In genomic region chr1:149887456-149888159, GRCh38 we compare ENCODE assay signal across 8 cellular contexts. TPM values are rescaled to one million over a fixed set of nuclear protein-coding genes. Genes with fewer than 3 reads are reported as not detected.
A peak's percentile ranks its signal among the peaks of the same experiment; 100 is the strongest.
DNase-seq lines count a peak whose midpoint lies in the region; ATAC-seq, FAIRE-seq and TF ChIP-seq lines count a peak whose summit lies in the region.

No MANE protein-coding gene starts in this region.

- TF ChIP-seq CTCF in astrocyte (IDR thresholded peaks at IDR 0.05; ENCODE audit: insufficient read depth, low read depth, low read length) (no peak), hepatocyte (IDR thresholded peaks at IDR 0.05; ENCODE audit: poor library complexity) (no peak), D721Med (IDR thresholded peaks at IDR 0.05; ENCODE audit: insufficient read depth, missing control alignments) (no peak)

- H3K4me1 Mint-ChIP-seq in T-helper 2 cell treated with Interferon-gamma antibody and Interleukin-4, amounts not matched to agents 5 μg/mL and 100 μg/mL, for 36 hours (ENCODE audit: low read depth): peaks cover 6% of the 10 kb centered on the region
- peaks cover 2% of the 10 kb centered on the region for H3K4me1 Mint-ChIP-seq in astrocyte (ENCODE audit: low read depth, unreplicated experiment)

- peaks cover 10% of the 10 kb centered on the region for H3K4me1 ChIP-seq in astrocyte (ENCODE audit: insufficient read depth, low read length)
- peaks cover 14% of the 10 kb centered on the region for H3K4me1 ChIP-seq in hepatocyte (ENCODE audit: insufficient read depth)
- peaks cover 7% of the 10 kb centered on the region for H3K4me1 ChIP-seq in rectal smooth muscle tissue (ENCODE audit: control insufficient read depth, insufficient read depth, low read length)

- H3K4me3 ChIP-seq in astrocyte (ENCODE audit: insufficient read depth, low read depth, low read length) (peak overlapping the region; percentile 82), hepatocyte (peak overlapping the region; percentile 47), rectal smooth muscle tissue (ENCODE audit: low read length) (peak overlapping the region; percentile 91)

- H3K9me3 ChIP-seq in astrocyte (ENCODE audit: insufficient read depth, low read depth, low read length) (no peaks in the 10 kb centered on the region), hepatocyte (ENCODE audit: low read depth) (no peaks in the 10 kb centered on the region)

- H3K9ac ChIP-seq in astrocyte (ENCODE audit: low read length) (peak overlapping the region; percentile 97), rectal smooth muscle tissue (ENCODE audit: low read length) (peak overlapping the region; percentile 96)

- H3K27ac ChIP-seq in astrocyte (ENCODE audit: low read depth, low read length) (peak overlapping the region; percentile 95), hepatocyte (peak overlapping the region; percentile 98), rectal smooth muscle tissue (ENCODE audit: low read depth, low read length) (peak overlapping the region; percentile 100)

- no peaks in the 10 kb centered on the region for H3K9me3 Mint-ChIP-seq in T-helper 2 cell treated with Interferon-gamma antibody and Interleukin-4, amounts not matched to agents 5 μg/mL and 100 μg/mL, for 36 hours
- no peaks in the 10 kb centered on the region for H3K9me3 Mint-ChIP-seq in astrocyte (ENCODE audit: unreplicated experiment)

- no peaks in the 10 kb centered on the region for H3K27me3 Mint-ChIP-seq in T-helper 2 cell treated with Interferon-gamma antibody and Interleukin-4, amounts not matched to agents 5 μg/mL and 100 μg/mL, for 36 hours (ENCODE audit: low read depth)
- no peaks in the 10 kb centered on the region for H3K27me3 Mint-ChIP-seq in astrocyte (ENCODE audit: low read depth, unreplicated experiment)

- H3K36me3 ChIP-seq in astrocyte (ENCODE audit: insufficient read depth, low read length) (no peaks in the 10 kb centered on the region), hepatocyte (replicated peaks; ENCODE audit: insufficient read depth, low read depth) (no peaks in the 10 kb centered on the region), rectal smooth muscle tissue (ENCODE audit: control insufficient read depth, insufficient read depth, low read length) (peaks cover 3% of the 10 kb centered on the region)

- peaks cover 17% of the 10 kb centered on the region for H3K79me2 ChIP-seq in astrocyte (ENCODE audit: insufficient read depth, low read length)
- peaks cover 29% of the 10 kb centered on the region for H3K79me2 ChIP-seq in hepatocyte

- H2AFZ ChIP-seq in astrocyte (ENCODE audit: low read depth, low read length) (no peak overlapping the region), hepatocyte (no peak overlapping the region)

- WGBS in hepatocyte (ENCODE audit: low lambda C conversion rate, missing lambda C conversion rate): 1% methylated on average over 46 of the region's 46 CpGs

- no peaks in the 10 kb centered on the region for H3K9me2 ChIP-seq in hepatocyte (replicated peaks; ENCODE audit: insufficient read depth)

- H3K4me2 ChIP-seq in astrocyte (ENCODE audit: low read length) (peak overlapping the region; percentile 93), hepatocyte (peak overlapping the region; percentile 86)

- peak; percentile 97 to 98 for DNase-seq in NCI-H187 (lab: John Stamatoyannopoulos, UW)
- peak; percentile 81 for DNase-seq in T-helper 2 cell treated with Interferon-gamma antibody and Interleukin-4, amounts not matched to agents 5 μg/mL and 100 μg/mL, for 36 hours (ENCODE audit: low spot score)
- peak; percentile 98 for DNase-seq in astrocyte (ENCODE audit: low read depth)
- peak; percentile 95 for DNase-seq in hepatocyte (ENCODE audit: low spot score)
- no peak for DNase-seq in D721Med (ENCODE audit: insufficient read length, low spot score)

- FAIRE-seq in astrocyte (lab: Jason Lieb, UNC) (no peak), D721Med (lab: Jason Lieb, UNC) (no peak)

- H3K36me3 Mint-ChIP-seq in T-helper 2 cell treated with Interferon-gamma antibody and Interleukin-4, amounts not matched to agents 5 μg/mL and 100 μg/mL, for 36 hours (ENCODE audit: low read depth): no peaks in the 10 kb centered on the region
- H3K36me3 Mint-ChIP-seq in astrocyte (ENCODE audit: low read depth, unreplicated experiment): no peaks in the 10 kb centered on the region

- peak; percentile 48 for ATAC-seq in GM18502 (IDR thresholded peaks at IDR 0.05; ENCODE audit: poor library complexity, unreplicated experiment)
- peak; percentile 43 for ATAC-seq in HG02938 (IDR thresholded peaks at IDR 0.05; ENCODE audit: unreplicated experiment)

- no peak overlapping the region for H3K4me3 Mint-ChIP-seq in T-helper 2 cell treated with Interferon-gamma antibody and Interleukin-4, amounts not matched to agents 5 μg/mL and 100 μg/mL, for 36 hours
- H3K4me3 Mint-ChIP-seq in astrocyte (ENCODE audit: unreplicated experiment): no peak overlapping the region

- H4K20me1 ChIP-seq in astrocyte (ENCODE audit: insufficient read depth, low read length) (peaks cover 16% of the 10 kb centered on the region), hepatocyte (ENCODE audit: insufficient read depth, poor library complexity, severe bottlenecking) (peaks cover 31% of the 10 kb centered on the region)

- H3K27me3 ChIP-seq in astrocyte (ENCODE audit: insufficient read depth, low read length) (no peaks in the 10 kb centered on the region), hepatocyte (no peaks in the 10 kb centered on the region), rectal smooth muscle tissue (ENCODE audit: control insufficient read depth, insufficient read depth, low read length) (no peaks in the 10 kb centered on the region)

- no peak overlapping the region for H3K27ac Mint-ChIP-seq in T-helper 2 cell treated with Interferon-gamma antibody and Interleukin-4, amounts not matched to agents 5 μg/mL and 100 μg/mL, for 36 hours
- no peak overlapping the region for H3K27ac Mint-ChIP-seq in astrocyte (ENCODE audit: unreplicated experiment)

RNA-seq across cellular contexts. Expression of gene BOLA1, which starts 11.8 kb away (rescaled TPM):
- total RNA-seq in astrocyte (6.1 and 7.0 TPM in 2 replicates), hepatocyte (8.5 and 16.1 TPM in 2 replicates)
- polyA plus RNA-seq in hepatocyte: 19.0 and 20.6 TPM in 2 replicates

RNA-seq across cellular contexts. Expression of gene SV2A, which starts 30.0 kb away (rescaled TPM):
- total RNA-seq in astrocyte: 6.4 and 6.8 TPM in 2 replicates
- 4.5 and 5.0 TPM in 2 replicates for total RNA-seq in hepatocyte
- 5.5 and 8.9 TPM in 2 replicates for polyA plus RNA-seq in hepatocyte

RNA-seq across cellular contexts. Expression of gene SF3B4, which starts 40.0 kb away (rescaled TPM):
- total RNA-seq in astrocyte (73.2 and 74.0 TPM in 2 replicates), hepatocyte (16.8 and 23.3 TPM in 2 replicates)
- polyA plus RNA-seq in hepatocyte: 58.6 and 68.0 TPM in 2 replicates

RNA-seq across cellular contexts. Expression of gene MTMR11, which starts 49.1 kb away (rescaled TPM):
- total RNA-seq in astrocyte: 4.0 and 5.0 TPM in 2 replicates
- 34.8 and 37.0 TPM in 2 replicates for total RNA-seq in hepatocyte
- polyA plus RNA-seq in hepatocyte: 34.0 and 40.2 TPM in 2 replicates
